Comparison of ENCODE assay signal across 1 cellular context in the genomic region with DNA sequence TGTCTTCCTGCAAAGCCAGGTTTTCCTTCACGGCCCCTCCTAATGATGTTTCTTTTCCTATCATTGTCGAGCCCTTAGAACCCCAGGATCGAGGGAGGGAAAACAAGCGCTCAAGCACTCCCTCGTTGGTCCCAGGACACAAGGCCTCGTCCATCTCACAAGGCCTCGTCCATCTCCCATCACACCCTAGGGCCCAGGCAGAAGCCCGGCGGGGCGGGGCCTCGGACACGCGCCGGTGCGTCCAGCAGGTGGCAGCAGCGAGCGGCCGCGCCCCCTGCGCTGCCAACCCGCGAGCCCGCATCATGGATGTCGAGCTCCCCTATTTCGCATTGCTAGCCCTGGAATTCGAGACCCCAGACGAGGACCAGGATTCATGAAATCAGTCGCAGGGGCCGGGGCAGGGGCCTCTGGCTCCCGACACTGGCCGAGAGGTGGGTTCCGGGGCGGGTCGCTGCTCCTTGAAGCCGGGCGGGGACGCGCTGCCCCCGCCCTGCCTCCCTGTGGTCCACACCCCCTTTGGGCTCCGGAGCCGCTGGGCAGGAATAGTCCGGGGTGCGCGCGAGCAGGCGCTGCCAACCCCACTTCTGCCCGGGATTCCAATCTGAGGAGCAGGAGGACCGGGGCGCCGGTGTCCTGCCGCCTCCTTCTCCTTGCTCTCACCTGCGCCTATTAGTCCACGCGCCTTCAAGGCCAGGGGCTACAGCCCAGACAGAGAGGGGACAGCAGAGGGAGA.
TF ChIP-seq lines count a peak whose summit lies in the region.

Gene ABLIM3, plus strand, starts transcription at position 270 of the 733 bp plus-strand sequence. CDS start 603 bp downstream, outside the sequence.

TF ChIP-seq in K562, 482 proteins besides CTCF, POLR2A, EP300 and RAD21 (continued from another document):
- TF ChIP-seq MGA (IDR thresholded peaks at IDR 0.05): peak; percentile 91
- no peak for TF ChIP-seq ZNF408 (CRISPR knock-in tag; IDR thresholded peaks at IDR 0.05; ENCODE audit: low read depth)
- TF ChIP-seq RCOR1 (IDR thresholded peaks at IDR 0.05; ENCODE audit: borderline replicate concordance in 1 of 2, low read depth in 2 of 2, low read length in 2 of 2): peak in 1 of 2 experiments; percentile 75; a peak in 1 of 4 replicates
- TF ChIP-seq ZBTB17 (CRISPR knock-in tag; IDR thresholded peaks at IDR 0.05): 0 out of 2 replicates have a peak, but pooled peaks have one; percentile 35
- peak; percentile 62 for TF ChIP-seq MYC (IDR thresholded peaks at IDR 0.05; ENCODE audit: low read depth, low read length)
- TF ChIP-seq MYC (CRISPR knock-in tag; IDR thresholded peaks at IDR 0.05; ENCODE audit: borderline replicate concordance, low read depth): no peak
- no peak for TF ChIP-seq ZNF263 (CRISPR knock-in tag; IDR thresholded peaks at IDR 0.05; ENCODE audit: borderline replicate concordance)
- peak; percentile 59; the same call in 1 of the 2 replicates for TF ChIP-seq ZKSCAN8 (CRISPR knock-in tag; IDR thresholded peaks at IDR 0.05)
- TF ChIP-seq ZFX (CRISPR knock-in tag; IDR thresholded peaks at IDR 0.05): peak; percentile 76
- peak; percentile 78 for TF ChIP-seq HMGN3 (IDR thresholded peaks at IDR 0.05; ENCODE audit: borderline replicate concordance, extremely low read depth, insufficient read length, low read depth, low read length)
- peak; percentile 55; the same call in 1 of the 2 replicates for TF ChIP-seq ETV5 (CRISPR knock-in tag; IDR thresholded peaks at IDR 0.05; ENCODE audit: low read depth)
- TF ChIP-seq, protein P1, sequence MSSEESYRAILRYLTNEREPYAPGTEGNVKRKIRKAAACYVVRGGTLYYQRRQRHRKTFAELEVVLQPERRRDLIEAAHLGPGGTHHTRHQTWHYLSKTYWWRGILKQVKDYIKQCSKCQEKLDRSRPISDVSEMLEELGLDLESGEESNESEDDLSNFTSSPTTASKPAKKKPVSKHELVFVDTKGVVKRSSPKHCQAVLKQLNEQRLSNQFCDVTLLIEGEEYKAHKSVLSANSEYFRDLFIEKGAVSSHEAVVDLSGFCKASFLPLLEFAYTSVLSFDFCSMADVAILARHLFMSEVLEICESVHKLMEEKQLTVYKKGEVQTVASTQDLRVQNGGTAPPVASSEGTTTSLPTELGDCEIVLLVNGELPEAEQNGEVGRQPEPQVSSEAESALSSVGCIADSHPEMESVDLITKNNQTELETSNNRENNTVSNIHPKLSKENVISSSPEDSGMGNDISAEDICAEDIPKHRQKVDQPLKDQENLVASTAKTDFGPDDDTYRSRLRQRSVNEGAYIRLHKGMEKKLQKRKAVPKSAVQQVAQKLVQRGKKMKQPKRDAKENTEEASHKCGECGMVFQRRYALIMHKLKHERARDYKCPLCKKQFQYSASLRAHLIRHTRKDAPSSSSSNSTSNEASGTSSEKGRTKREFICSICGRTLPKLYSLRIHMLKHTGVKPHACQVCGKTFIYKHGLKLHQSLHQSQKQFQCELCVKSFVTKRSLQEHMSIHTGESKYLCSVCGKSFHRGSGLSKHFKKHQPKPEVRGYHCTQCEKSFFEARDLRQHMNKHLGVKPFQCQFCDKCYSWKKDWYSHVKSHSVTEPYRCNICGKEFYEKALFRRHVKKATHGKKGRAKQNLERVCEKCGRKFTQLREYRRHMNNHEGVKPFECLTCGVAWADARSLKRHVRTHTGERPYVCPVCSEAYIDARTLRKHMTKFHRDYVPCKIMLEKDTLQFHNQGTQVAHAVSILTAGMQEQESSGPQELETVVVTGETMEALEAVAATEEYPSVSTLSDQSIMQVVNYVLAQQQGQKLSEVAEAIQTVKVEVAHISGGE (CRISPR knock-in tag; IDR thresholded peaks at IDR 0.05): 0 out of 6 replicates have a peak, but pooled peaks of 1 of the 3 experiments have one; percentile 27
- no peak for TF ChIP-seq PHB2 (IDR thresholded peaks at IDR 0.05; ENCODE audit: low read depth)
- TF ChIP-seq MNT (conservative IDR thresholded peaks at IDR 0.05): peak in 1 of 2 experiments; percentile 47; a peak in 1 of 4 replicates
- TF ChIP-seq ELF2 (CRISPR knock-in tag; IDR thresholded peaks at IDR 0.05): 0 out of 2 replicates have a peak, but pooled peaks have one; percentile 25
- peak; percentile 66; the same call in 1 of the 2 replicates for TF ChIP-seq MAX (CRISPR knock-in tag; IDR thresholded peaks at IDR 0.05)
- TF ChIP-seq PML (IDR thresholded peaks at IDR 0.05; ENCODE audit: low read length): no peak
- 0 out of 3 replicates have a peak, but pooled peaks of 1 of the 2 experiments have one; percentile 15 for TF ChIP-seq CBX3 (IDR thresholded peaks at IDR 0.05; ENCODE audit: borderline replicate concordance in 1 of 2, low read length in 2 of 2)
- TF ChIP-seq VEZF1 (CRISPR knock-in tag; IDR thresholded peaks at IDR 0.05): peak; percentile 65; the same call in 1 of the 2 replicates
- TF ChIP-seq TFAP4 (CRISPR knock-in tag; IDR thresholded peaks at IDR 0.05; ENCODE audit: borderline replicate concordance): peak; percentile 33; the same call in 1 of the 2 replicates
- TF ChIP-seq, protein P2, sequence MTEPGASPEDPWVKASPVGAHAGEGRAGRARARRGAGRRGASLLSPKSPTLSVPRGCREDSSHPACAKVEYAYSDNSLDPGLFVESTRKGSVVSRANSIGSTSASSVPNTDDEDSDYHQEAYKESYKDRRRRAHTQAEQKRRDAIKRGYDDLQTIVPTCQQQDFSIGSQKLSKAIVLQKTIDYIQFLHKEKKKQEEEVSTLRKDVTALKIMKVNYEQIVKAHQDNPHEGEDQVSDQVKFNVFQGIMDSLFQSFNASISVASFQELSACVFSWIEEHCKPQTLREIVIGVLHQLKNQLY (CRISPR knock-in tag; conservative IDR thresholded peaks at IDR 0.05): no peak
- TF ChIP-seq NFE2 (IDR thresholded peaks at IDR 0.05; ENCODE audit: low read depth): no peak
- TF ChIP-seq ZNF584 (CRISPR knock-in tag; IDR thresholded peaks at IDR 0.05; ENCODE audit: low read depth): peak; percentile 77; the same call in 1 of the 2 replicates
- TF ChIP-seq RBM34 (IDR thresholded peaks at IDR 0.05; ENCODE audit: borderline replicate concordance, insufficient read depth, low read length): no peak
